In the genomic region with DNA sequence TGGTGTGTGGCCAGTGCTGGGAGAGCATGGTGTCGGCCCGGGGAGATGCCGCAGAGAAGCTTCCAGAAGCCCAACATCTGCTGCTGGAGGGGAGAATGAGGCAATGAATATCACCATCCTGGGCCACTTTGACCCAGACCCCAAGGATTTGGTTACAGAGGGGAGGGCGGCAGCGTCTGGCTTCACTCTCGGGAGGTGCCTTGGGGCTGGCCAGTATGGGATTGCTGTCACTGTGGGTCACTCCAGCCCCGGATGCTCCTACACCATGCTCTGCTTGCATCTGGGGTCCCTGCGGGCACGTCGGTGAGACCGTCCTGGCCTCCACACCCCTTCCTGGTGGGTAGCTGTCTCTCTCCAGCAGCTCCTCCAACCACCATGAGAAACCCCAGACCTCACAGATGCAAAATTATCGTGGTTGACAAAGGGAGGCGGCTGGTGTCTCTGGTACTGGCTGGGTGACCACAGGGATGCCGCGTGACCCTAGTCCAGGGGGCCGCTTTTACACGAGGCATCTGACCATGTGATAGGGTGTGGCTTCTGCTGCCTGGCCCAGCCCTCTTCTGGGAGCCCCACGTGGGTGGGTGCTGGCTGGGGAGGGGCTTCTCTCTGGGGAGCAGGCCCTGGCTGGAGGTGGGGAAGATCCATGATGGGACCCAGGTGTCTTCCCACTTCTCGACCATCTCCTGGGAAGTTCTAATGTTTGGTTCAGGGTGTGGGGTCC, we compare ENCODE assay signal across 25 cellular contexts. TPM values are rescaled to one million over a fixed set of nuclear protein-coding genes. Genes with fewer than 3 reads are reported as not detected.
DNase-seq lines count a peak whose midpoint lies in the region; ATAC-seq and TF ChIP-seq lines count a peak whose summit lies in the region.
"Had no signal": no experiment of that assay in that cellular context is flagged by ENCODE, and none has a peak within 500 bp of the region (broad histone marks: within the 10 kb centered on the region; RNA-seq: fewer than 3 reads in every experiment).

No MANE protein-coding gene starts in this region.

- H4K8ac ChIP-seq in mesenchymal stem cell (ENCODE audit: low read length), result no peak overlapping the region

- no peak overlapping the region for H3K14ac ChIP-seq in mesenchymal stem cell (ENCODE audit: low read length in 2 of 2)

- in situ Hi-C loops in gastrocnemius medialis (cut with MboI; ENCODE audit: low sequenced_read_pairs in 4 of 4), result no loop called here

- TF ChIP-seq CTCF in chondrocyte (IDR thresholded peaks at IDR 0.05) (no peak), upper lobe of right lung (IDR thresholded peaks at IDR 0.05) (no peak), gastrocnemius medialis (IDR thresholded peaks at IDR 0.05 in 4 of 5, conservative IDR thresholded peaks at IDR 0.05 in 1 of 5) (no peak)

- 84% methylated on average over 19 of the region's 19 CpGs for WGBS in mesenchymal stem cell

- no peak overlapping the region for H3K27ac Mint-ChIP-seq in activated naive CD8-positive, alpha-beta T cell treated with anti-CD3 and anti-CD28 coated beads, Interleukin-2, amount 10 ng/mL, durations not matched to agents 7 days and 5 days
- no peak overlapping the region for H3K27ac Mint-ChIP-seq in activated naive CD8-positive, alpha-beta T cell treated with anti-CD3 and anti-CD28 coated beads, Interleukin-2, amount 50 U/mL, for 24 hours
- no peak overlapping the region for H3K27ac Mint-ChIP-seq in chondrocyte (ENCODE audit: unreplicated experiment)
- H3K27ac Mint-ChIP-seq: CD4-positive, alpha-beta T cell; IgD-negative memory B cell had no signal

- H3K27me3 ChIP-seq in mesenchymal stem cell (ENCODE audit: control insufficient read depth in 1 of 2, insufficient read depth in 1 of 2, low read length in 2 of 2) (peaks cover 67 to 83% of the 10 kb centered on the region in 2 experiments), upper lobe of right lung (peaks cover 7% of the 10 kb centered on the region), gastrocnemius medialis (peaks cover 10 to 42% (median 22%) of the 10 kb centered on the region in 3 donors)

- peaks cover 16% of the 10 kb centered on the region for H3K4me1 Mint-ChIP-seq in activated naive CD8-positive, alpha-beta T cell treated with anti-CD3 and anti-CD28 coated beads, Interleukin-2, amount 10 ng/mL, durations not matched to agents 7 days and 5 days
- H3K4me1 Mint-ChIP-seq in activated naive CD8-positive, alpha-beta T cell treated with anti-CD3 and anti-CD28 coated beads, Interleukin-2, amount 50 U/mL, for 24 hours, result peaks cover 15% of the 10 kb centered on the region
- no peaks in the 10 kb centered on the region for H3K4me1 Mint-ChIP-seq in chondrocyte (ENCODE audit: low read depth)

- no peak overlapping the region for H3K4ac ChIP-seq in mesenchymal stem cell (ENCODE audit: low read depth in 1 of 2, low read length in 2 of 2)

- H3K9me3 ChIP-seq in mesenchymal stem cell (ENCODE audit: control insufficient read depth, low read length) (no peaks in the 10 kb centered on the region), upper lobe of right lung (no peaks in the 10 kb centered on the region), gastrocnemius medialis (no peaks in the 10 kb centered on the region)

- no peak overlapping the region for H2BK120ac ChIP-seq in mesenchymal stem cell (ENCODE audit: low read depth, low read length)

- H3K36me3 ChIP-seq in mesenchymal stem cell (ENCODE audit: control insufficient read depth in 1 of 2, insufficient read depth in 2 of 2, low read depth in 1 of 2, low read length in 2 of 2) (no peaks in the 10 kb centered on the region), upper lobe of right lung (no peaks in the 10 kb centered on the region), gastrocnemius medialis (no peaks in the 10 kb centered on the region)

- no peak overlapping the region for H3K4me2 ChIP-seq in mesenchymal stem cell (ENCODE audit: low read length, poor library complexity, severe bottlenecking)
- H3K4me2 ChIP-seq: BLaER1 treated with 17β-estradiol and CSF1 and Interleukin-3, amounts not matched to agents 10 nM and 100 nM; KMS-11 had no signal

- no peak overlapping the region for H2BK5ac ChIP-seq in mesenchymal stem cell (ENCODE audit: low read depth, low read length, poor library complexity, severe bottlenecking)

- H2AFZ ChIP-seq in mesenchymal stem cell (ENCODE audit: low read depth, low read length), result no peak overlapping the region

- peaks cover 4% of the 10 kb centered on the region for H3K36me3 Mint-ChIP-seq in activated naive CD8-positive, alpha-beta T cell treated with anti-CD3 and anti-CD28 coated beads, Interleukin-2, amount 10 ng/mL, durations not matched to agents 7 days and 5 days
- peaks cover 4% of the 10 kb centered on the region for H3K36me3 Mint-ChIP-seq in activated naive CD8-positive, alpha-beta T cell treated with anti-CD3 and anti-CD28 coated beads, Interleukin-2, amount 50 U/mL, for 24 hours (ENCODE audit: low read depth)
- no peaks in the 10 kb centered on the region for H3K36me3 Mint-ChIP-seq in chondrocyte (ENCODE audit: low read depth)

- H2BK12ac ChIP-seq in mesenchymal stem cell (ENCODE audit: low read length in 2 of 2), result no peak overlapping the region

- POLR2A ChIA-PET in activated naive CD8-positive, alpha-beta T cell treated with anti-CD3 and anti-CD28 coated beads, Interleukin-2, amount 10 ng/mL, durations not matched to agents 7 days and 5 days (lab: Charles Lee), result interaction anchor here (1.1 to 1.2 kb wide), 2 partner anchors 15 to 17 kb away, joined by 3 read pairs; no protein-coding TSS in a partner anchor

- H3K27ac ChIP-seq in mesenchymal stem cell (ENCODE audit: low read length, poor library complexity, severe bottlenecking) (no peak overlapping the region), upper lobe of right lung (no peak overlapping the region), gastrocnemius medialis (no peak overlapping the region)
- H3K27ac ChIP-seq: BLaER1 treated with 17β-estradiol and CSF1 and Interleukin-3, amounts not matched to agents 10 nM and 100 nM; KMS-11; SK-N-MC had no signal

- H3K9me3 Mint-ChIP-seq in activated naive CD8-positive, alpha-beta T cell treated with anti-CD3 and anti-CD28 coated beads, Interleukin-2, amount 10 ng/mL, durations not matched to agents 7 days and 5 days, result no peaks in the 10 kb centered on the region
- no peaks in the 10 kb centered on the region for H3K9me3 Mint-ChIP-seq in activated naive CD8-positive, alpha-beta T cell treated with anti-CD3 and anti-CD28 coated beads, Interleukin-2, amount 50 U/mL, for 24 hours
- peaks cover 3% of the 10 kb centered on the region for H3K9me3 Mint-ChIP-seq in chondrocyte (ENCODE audit: low read depth)
- H3K9me3 Mint-ChIP-seq: CD4-positive, alpha-beta T cell; IgD-negative memory B cell had no signal

- DNase-seq in activated naive CD8-positive, alpha-beta T cell treated with anti-CD3 and anti-CD28 coated beads, Interleukin-2, amount 10 ng/mL, durations not matched to agents 7 days and 5 days, result peak; percentile 23
- DNase-seq in activated naive CD8-positive, alpha-beta T cell treated with anti-CD3 and anti-CD28 coated beads, Interleukin-2, amount 50 U/mL, for 24 hours, result no peak
- peak; percentile 88 for DNase-seq in chondrocyte (ENCODE audit: low spot score)
- DNase-seq in mesenchymal stem cell, result no peak
- peak; percentile 59 for DNase-seq in upper lobe of right lung
- DNase-seq in SK-N-DZ (ENCODE audit: low spot score), result no peak
- DNase-seq in gastrocnemius medialis, result no peak
- DNase-seq: CD4-positive, alpha-beta T cell; COR-L47; DMS53; NCI-H1694; NCI-H2029 treated with DMSO at 0.1 percent for 48 hours; NCI-H2227 treated with DMSO at 0.1 percent for 48 hours; NCI-H526 treated with DMSO at 0.1 percent for 48 hours; RPMI8226; SHP77 treated with DMSO at 0.1 percent for 48 hours had no signal

- H3K27me3 Mint-ChIP-seq in activated naive CD8-positive, alpha-beta T cell treated with anti-CD3 and anti-CD28 coated beads, Interleukin-2, amount 10 ng/mL, durations not matched to agents 7 days and 5 days, result no peaks in the 10 kb centered on the region
- no peaks in the 10 kb centered on the region for H3K27me3 Mint-ChIP-seq in activated naive CD8-positive, alpha-beta T cell treated with anti-CD3 and anti-CD28 coated beads, Interleukin-2, amount 50 U/mL, for 24 hours
- H3K27me3 Mint-ChIP-seq in chondrocyte (ENCODE audit: low read depth), result peaks cover 41% of the 10 kb centered on the region
- H3K27me3 Mint-ChIP-seq: CD4-positive, alpha-beta T cell; IgD-negative memory B cell had no signal

- no peaks in the 10 kb centered on the region for H3K79me1 ChIP-seq in mesenchymal stem cell (replicated peaks; ENCODE audit: low read length, poor library complexity, severe bottlenecking)

- H3K4me3 Mint-ChIP-seq in activated naive CD8-positive, alpha-beta T cell treated with anti-CD3 and anti-CD28 coated beads, Interleukin-2, amount 10 ng/mL, durations not matched to agents 7 days and 5 days, result no peak overlapping the region
- no peak overlapping the region for H3K4me3 Mint-ChIP-seq in activated naive CD8-positive, alpha-beta T cell treated with anti-CD3 and anti-CD28 coated beads, Interleukin-2, amount 50 U/mL, for 24 hours
- no peak overlapping the region for H3K4me3 Mint-ChIP-seq in chondrocyte (ENCODE audit: unreplicated experiment)
- H3K4me3 Mint-ChIP-seq: CD4-positive, alpha-beta T cell had no signal

- intact Hi-C loops in upper lobe of right lung (cut with DNase I), result no loop called here
- intact Hi-C loops in gastrocnemius medialis (cut with DNase I; ENCODE audit: low total_unique reads), result no loop called here

- H3K23ac ChIP-seq in mesenchymal stem cell (ENCODE audit: low read length in 2 of 2), result no peak overlapping the region

- H3K4me1 ChIP-seq in mesenchymal stem cell (ENCODE audit: control insufficient read depth, insufficient read depth, low read depth, low read length) (peaks cover 1% of the 10 kb centered on the region), upper lobe of right lung (peaks cover 23% of the 10 kb centered on the region), gastrocnemius medialis (no peaks in the 10 kb centered on the region)

- no peak for ATAC-seq in activated naive CD8-positive, alpha-beta T cell treated with anti-CD3 and anti-CD28 coated beads, Interleukin-2, amount 10 ng/mL, durations not matched to agents 7 days and 5 days (ENCODE audit: low read depth)
- ATAC-seq in activated naive CD8-positive, alpha-beta T cell treated with anti-CD3 and anti-CD28 coated beads, Interleukin-2, amount 50 U/mL, for 24 hours, result no peak
- no peak for ATAC-seq in upper lobe of right lung
- no peak for ATAC-seq in gastrocnemius medialis
- no peak for ATAC-seq in GM21529 (IDR thresholded peaks at IDR 0.05; ENCODE audit: unreplicated experiment)
- ATAC-seq: HCT116 had no signal

- no peak overlapping the region for H2AK5ac ChIP-seq in mesenchymal stem cell (ENCODE audit: low read length, severe bottlenecking)

- H4K91ac ChIP-seq in mesenchymal stem cell (ENCODE audit: low read length), result no peak overlapping the region

- no peak for TF ChIP-seq POLR2A in gastrocnemius medialis (IDR thresholded peaks at IDR 0.05)

- H3K9ac ChIP-seq in mesenchymal stem cell (ENCODE audit: low read length), result no peak overlapping the region
- H3K9ac ChIP-seq: BLaER1 treated with 17β-estradiol and CSF1 and Interleukin-3, amounts not matched to agents 10 nM and 100 nM; KMS-11 had no signal

- no peak overlapping the region for H3K18ac ChIP-seq in mesenchymal stem cell (ENCODE audit: low read depth in 1 of 2, low read length in 2 of 2)

- H2BK15ac ChIP-seq in mesenchymal stem cell (ENCODE audit: low read depth, poor library complexity, severe bottlenecking), result peak overlapping the region; percentile 60

- no peak overlapping the region for H3K4me3 ChIP-seq in mesenchymal stem cell (ENCODE audit: insufficient read depth in 1 of 2, low read depth in 1 of 2, low read length in 2 of 2)
- H3K4me3 ChIP-seq in upper lobe of right lung, result no peak overlapping the region
- H3K4me3 ChIP-seq in gastrocnemius medialis, result no peak overlapping the region
- H3K4me3 ChIP-seq: BLaER1 treated with 17β-estradiol and CSF1 and Interleukin-3, amounts not matched to agents 10 nM and 100 nM; SK-N-MC had no signal

RNA-seq across cellular contexts. Expression of a gene that starts 5.7 kb away (rescaled TPM):
- 10 to 100 TPM; 24.2 to 26.6 TPM for total RNA-seq in activated naive CD8-positive, alpha-beta T cell treated with anti-CD3 and anti-CD28 coated beads, Interleukin-2, amount 10 ng/mL, durations not matched to agents 7 days and 5 days
- total RNA-seq in chondrocyte (0.41 TPM in 1 of 3 replicates, not detected in the others), upper lobe of right lung (52.9 TPM), gastrocnemius medialis (under 1 TPM; 0.15 to 1.00 (median 0.67) TPM)
- polyA plus RNA-seq in mesenchymal stem cell (2013, experiment 1 of 2), result 0.03 TPM
- polyA plus RNA-seq in mesenchymal stem cell (2013, experiment 2 of 2), result 0.03 TPM
- polyA plus RNA-seq in SK-N-DZ (2014; cell fraction: cytosol; rRNA removed), result not detected in 2 replicates
- not detected in 2 replicates for polyA plus RNA-seq in SK-N-DZ (2014; cell fraction: nucleus; rRNA removed)
- total RNA-seq: NCI-H460 had no signal
- polyA plus RNA-seq: AG04450 had no signal

RNA-seq across cellular contexts. Expression of a gene that starts 6.2 kb away (rescaled TPM):
- not detected for total RNA-seq in activated naive CD8-positive, alpha-beta T cell treated with anti-CD3 and anti-CD28 coated beads, Interleukin-2, amount 10 ng/mL, durations not matched to agents 7 days and 5 days
- not detected in 3 replicates for total RNA-seq in chondrocyte
- not detected for polyA plus RNA-seq in mesenchymal stem cell (2013, experiment 1 of 2)
- not detected for polyA plus RNA-seq in mesenchymal stem cell (2013, experiment 2 of 2)
- not detected for total RNA-seq in upper lobe of right lung
- 0.26 and 0.38 TPM in 2 replicates for polyA plus RNA-seq in SK-N-DZ (2014; cell fraction: cytosol; rRNA removed)
- polyA plus RNA-seq in SK-N-DZ (2014; cell fraction: nucleus; rRNA removed), result 2.9 and 3.9 TPM in 2 replicates
- total RNA-seq in gastrocnemius medialis, result not detected
- total RNA-seq: H1, NCI-H460 had no signal
- polyA plus RNA-seq: AG04450, IgD-negative memory B cell had no signal

RNA-seq across cellular contexts. Expression of a gene that starts 49.9 kb away (rescaled TPM):
- total RNA-seq in activated naive CD8-positive, alpha-beta T cell treated with anti-CD3 and anti-CD28 coated beads, Interleukin-2, amount 10 ng/mL, durations not matched to agents 7 days and 5 days, result 10 to 100 TPM; 46.8 to 48.2 TPM
- total RNA-seq in chondrocyte (44.1 to 55.2 TPM (median 52.2 TPM) in 3 replicates), upper lobe of right lung (40.6 TPM), gastrocnemius medialis (10 to 100 TPM; 53.4 to 92.5 (median 76.8) TPM)
- polyA plus RNA-seq in mesenchymal stem cell (2013, experiment 1 of 2), result 69.3 TPM
- polyA plus RNA-seq in mesenchymal stem cell (2013, experiment 2 of 2), result 73.7 TPM
- polyA plus RNA-seq in SK-N-DZ (2014; cell fraction: cytosol; rRNA removed), result 61.2 and 72.3 TPM in 2 replicates
- 62.2 and 69.1 TPM in 2 replicates for polyA plus RNA-seq in SK-N-DZ (2014; cell fraction: nucleus; rRNA removed)

Comparison
In these comparisons a context has a peak if more than half of its experiments do, and no peak if none do; other contexts are left out.
1. DNase-seq: peak in activated naive CD8-positive, alpha-beta T cell treated with anti-CD3 and anti-CD28 coated beads, Interleukin-2, amount 10 ng/mL, durations not matched to agents 7 days and 5 days (single experiment), chondrocyte (single experiment) and upper lobe of right lung (single experiment); none in activated naive CD8-positive, alpha-beta T cell treated with anti-CD3 and anti-CD28 coated beads, Interleukin-2, amount 50 U/mL, for 24 hours (single experiment), mesenchymal stem cell (single experiment), SK-N-DZ (single experiment) and gastrocnemius medialis (0 of 2).
2. RNA of a gene that starts 5.7 kb away (total RNA-seq): 52.9 TPM in upper lobe of right lung (single experiment) and 24.2 to 26.6 TPM in activated naive CD8-positive, alpha-beta T cell treated with anti-CD3 and anti-CD28 coated beads, Interleukin-2, amount 10 ng/mL, durations not matched to agents 7 days and 5 days; 0.15 to 1.00 TPM in gastrocnemius medialis and 0.41 TPM in chondrocyte; every median in the first group is over 10 times any median in the second.